Comparison of ENCODE assay signal across 8 cellular contexts in genomic region chr6:52233975-52234823, GRCh38. TPM values are rescaled to one million over a fixed set of nuclear protein-coding genes. Genes with fewer than 3 reads are reported as not detected.
DNase-seq lines count a peak whose midpoint lies in the region; ATAC-seq and TF ChIP-seq lines count a peak whose summit lies in the region.

No MANE protein-coding gene starts in this region.

- H3K27ac ChIP-seq in upper lobe of right lung: no peak overlapping the region

- H3K36me3 ChIP-seq in BE2C: no peaks in the 10 kb centered on the region
- no peaks in the 10 kb centered on the region for H3K36me3 ChIP-seq in upper lobe of right lung

- no peaks in the 10 kb centered on the region for H3K36me3 Mint-ChIP-seq in activated CD8-positive, alpha-beta T cell treated with anti-CD3 and anti-CD28 coated beads, Interleukin-2, amount 10 ng/mL, durations not matched to agents 7 days and 5 days (ENCODE audit: low read depth)

- no peak overlapping the region for H3K4me3 Mint-ChIP-seq in activated CD8-positive, alpha-beta T cell treated with anti-CD3 and anti-CD28 coated beads, Interleukin-2, amount 10 ng/mL, durations not matched to agents 7 days and 5 days

- H3K9me3 ChIP-seq in BE2C (no peaks in the 10 kb centered on the region), upper lobe of right lung (no peaks in the 10 kb centered on the region)

- ATAC-seq in HG02759 (IDR thresholded peaks at IDR 0.05; ENCODE audit: unreplicated experiment) (peak; percentile 85), upper lobe of right lung (peak; percentile 64)
- ATAC-seq in activated CD8-positive, alpha-beta T cell treated with anti-CD3 and anti-CD28 coated beads, Interleukin-2, amount 10 ng/mL, durations not matched to agents 7 days and 5 days: no peak

- H3K4me1 Mint-ChIP-seq in activated CD8-positive, alpha-beta T cell treated with anti-CD3 and anti-CD28 coated beads, Interleukin-2, amount 10 ng/mL, durations not matched to agents 7 days and 5 days (ENCODE audit: low read depth): peaks cover 12% of the 10 kb centered on the region

- H3K4me3 ChIP-seq in BE2C (ENCODE audit: low read depth, low read length) (no peak overlapping the region), upper lobe of right lung (no peak overlapping the region)

- peaks cover 68% of the 10 kb centered on the region for H3K27me3 Mint-ChIP-seq in activated CD8-positive, alpha-beta T cell treated with anti-CD3 and anti-CD28 coated beads, Interleukin-2, amount 10 ng/mL, durations not matched to agents 7 days and 5 days (ENCODE audit: low read depth)

- intact Hi-C loops in upper lobe of right lung (cut with DNase I): no loop called here

- CTCF ChIA-PET in activated CD8-positive, alpha-beta T cell treated with anti-CD3 and anti-CD28 coated beads, Interleukin-2, amount 10 ng/mL, durations not matched to agents 7 days and 5 days (lab: Charles Lee): interaction anchor here (0.8 to 2.2 kb wide), 6 partner anchors 8 to 170 kb away, joined by 3 to 12 read pairs (median 4); no protein-coding TSS in a partner anchor

- POLR2A ChIA-PET in activated CD8-positive, alpha-beta T cell treated with anti-CD3 and anti-CD28 coated beads, Interleukin-2, amount 10 ng/mL, durations not matched to agents 7 days and 5 days (lab: Charles Lee): no interaction called here

- TF ChIP-seq CTCF in BE2C (IDR thresholded peaks at IDR 0.05; ENCODE audit: low read depth, low read length) (peak; percentile 72), GM13976 (IDR thresholded peaks at IDR 0.05; ENCODE audit: borderline replicate concordance, control extremely low read depth, extremely low read depth, insufficient read depth, missing control alignments) (peak; percentile 55), upper lobe of right lung (IDR thresholded peaks at IDR 0.05) (peak; percentile 41)

- in situ Hi-C loops in GM13976 (cut with MboI; ENCODE audit: low sequenced_read_pairs, unreplicated experiment): loop anchor here (10.0 kb wide), 1 partner anchor 69 kb away; no protein-coding TSS in a partner anchor

- no peak overlapping the region for H3K27ac Mint-ChIP-seq in activated CD8-positive, alpha-beta T cell treated with anti-CD3 and anti-CD28 coated beads, Interleukin-2, amount 10 ng/mL, durations not matched to agents 7 days and 5 days

- H3K4me1 ChIP-seq in BE2C (no peaks in the 10 kb centered on the region; the same call in 1 of the 2 replicates), upper lobe of right lung (no peaks in the 10 kb centered on the region)

- H3K9me3 Mint-ChIP-seq in activated CD8-positive, alpha-beta T cell treated with anti-CD3 and anti-CD28 coated beads, Interleukin-2, amount 10 ng/mL, durations not matched to agents 7 days and 5 days (ENCODE audit: insufficient read depth): no peaks in the 10 kb centered on the region

- no peaks in the 10 kb centered on the region; the same call in 1 of the 2 replicates for H3K27me3 ChIP-seq in BE2C
- no peaks in the 10 kb centered on the region for H3K27me3 ChIP-seq in upper lobe of right lung

- DNase-seq in BE2C (peak; percentile 53), GM13976 (ENCODE audit: low spot score) (peak; percentile 49), NCI-H146 treated with DMSO at 0.1 percent for 48 hours (lab: John Stamatoyannopoulos, UW; ENCODE audit: unreplicated experiment) (peak; percentile 27), inferior parietal cortex (ENCODE audit: extremely low spot score) (peak; percentile 31), upper lobe of right lung (no peak), mesenteric fat pad (ENCODE audit: low spot score) (no peak)
- DNase-seq in activated CD8-positive, alpha-beta T cell treated with anti-CD3 and anti-CD28 coated beads, Interleukin-2, amount 10 ng/mL, durations not matched to agents 7 days and 5 days: peak; percentile 27

RNA-seq across cellular contexts. Expression of gene IL17F, which starts 10.1 kb away (rescaled TPM):
- not detected for polyA plus RNA-seq in BE2C (2012; ENCODE audit: insufficient read depth, insufficient read length, low read depth)
- not detected for total RNA-seq in activated CD8-positive, alpha-beta T cell treated with anti-CD3 and anti-CD28 coated beads, Interleukin-2, amount 10 ng/mL, durations not matched to agents 7 days and 5 days
- total RNA-seq in upper lobe of right lung (not detected), mesenteric fat pad (not detected)

RNA-seq across cellular contexts. Expression of gene IL17A, which starts 48.0 kb away (rescaled TPM):
- polyA plus RNA-seq in BE2C (2012; ENCODE audit: insufficient read depth, insufficient read length, low read depth): not detected
- total RNA-seq in activated CD8-positive, alpha-beta T cell treated with anti-CD3 and anti-CD28 coated beads, Interleukin-2, amount 10 ng/mL, durations not matched to agents 7 days and 5 days: not detected
- not detected for total RNA-seq in upper lobe of right lung
- not detected for total RNA-seq in mesenteric fat pad

RNA-seq across cellular contexts. Expression of gene MCM3, which starts 50.3 kb away (rescaled TPM):
- polyA plus RNA-seq in BE2C (2012; ENCODE audit: insufficient read depth, insufficient read length, low read depth): 63.6 TPM
- total RNA-seq in activated CD8-positive, alpha-beta T cell treated with anti-CD3 and anti-CD28 coated beads, Interleukin-2, amount 10 ng/mL, durations not matched to agents 7 days and 5 days: 100 to 1,000 TPM; 217 to 220 TPM
- total RNA-seq in upper lobe of right lung (26.3 TPM), mesenteric fat pad (22.2 TPM)

Comparison
In these comparisons a context has a peak if more than half of its experiments do, and no peak if none do; other contexts are left out.
1. DNase-seq: peak in BE2C (single experiment), GM13976 (single experiment), NCI-H146 treated with DMSO at 0.1 percent for 48 hours (single experiment), activated CD8-positive, alpha-beta T cell treated with anti-CD3 and anti-CD28 coated beads, Interleukin-2, amount 10 ng/mL, durations not matched to agents 7 days and 5 days (single experiment) and inferior parietal cortex (single experiment); none in upper lobe of right lung (single experiment) and mesenteric fat pad (single experiment).
2. Peak in every context shown above with its lines, with median percentiles within 50 percentile points of each other: CTCF ChIP-seq.